In the genomic region with DNA sequence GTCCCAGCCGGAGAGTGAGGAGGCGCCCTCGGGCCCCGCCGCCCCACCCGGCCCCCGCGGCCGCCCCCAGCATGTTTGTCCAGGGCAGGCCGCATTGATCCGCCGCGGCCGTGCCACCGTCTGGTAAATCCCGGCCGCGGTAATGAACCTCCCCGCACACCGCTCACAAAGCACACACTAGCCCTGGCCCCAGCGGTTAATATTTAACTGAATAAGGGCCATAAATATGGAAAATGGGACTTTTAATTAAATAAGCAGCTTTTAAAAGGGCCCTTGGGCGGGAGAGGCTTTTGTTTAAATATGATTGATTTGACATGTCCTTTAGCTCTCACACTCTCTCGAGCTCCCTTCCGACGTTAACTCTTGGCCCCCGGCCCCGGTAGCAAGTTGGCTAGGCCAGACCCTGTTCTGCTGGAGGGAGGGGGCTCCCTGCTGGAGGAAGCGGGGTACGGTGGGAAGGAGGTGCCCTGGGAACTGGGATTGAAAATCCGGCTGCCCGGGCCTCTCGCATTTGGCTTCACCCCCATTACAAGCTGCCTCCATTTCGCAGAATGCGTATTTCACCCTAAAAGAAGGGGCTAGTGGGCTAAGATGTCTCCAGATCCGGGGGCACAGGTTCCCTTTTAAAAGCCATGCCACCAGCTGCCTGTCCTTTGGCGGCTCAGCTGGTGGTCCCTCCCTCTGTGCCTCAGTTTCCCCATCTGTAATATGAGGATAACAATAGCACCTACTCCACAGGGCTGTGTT, we compare ENCODE assay signal across 16 cellular contexts.
DNase-seq lines count a peak whose midpoint lies in the region; ATAC-seq and TF ChIP-seq lines count a peak whose summit lies in the region.
"Had no signal": no experiment of that assay in that cellular context is flagged by ENCODE, and none has a peak within 500 bp of the region (broad histone marks: within the 10 kb centered on the region; RNA-seq: fewer than 3 reads in every experiment).

No MANE protein-coding gene starts in this region.

- no peaks in the 10 kb centered on the region for H3K27me3 ChIP-seq in Caco-2 (replicated peaks; ENCODE audit: control insufficient read depth, insufficient read depth, low read length)
- H3K27me3 ChIP-seq in HUES48 (ENCODE audit: control insufficient read depth, insufficient read depth, low read length) = peaks cover 5% of the 10 kb centered on the region
- H3K27me3 ChIP-seq in GM23248 (replicated peaks; ENCODE audit: insufficient read depth) = peaks cover 32% of the 10 kb centered on the region

- H3K27ac ChIP-seq in HUES48 (ENCODE audit: low read depth, low read length) = peak overlapping the region; percentile 60
- H3K27ac ChIP-seq in mesodermal cell (ENCODE audit: low read depth, low read length, severe bottlenecking) = peak overlapping the region; percentile 68
- no peak overlapping the region for H3K27ac ChIP-seq in GM23248
- H3K27ac ChIP-seq: suprapubic skin had no signal

- H3K9ac ChIP-seq in HUES48 (ENCODE audit: low read depth, low read length) (no peak overlapping the region), GM23248 (no peak overlapping the region)

- ATAC-seq in WTC11 = peak; percentile 62
- ATAC-seq: Right ventricle myocardium inferior had no signal

- H3K4me1 ChIP-seq in Caco-2 (peaks cover 32% of the 10 kb centered on the region), HUES48 (ENCODE audit: control insufficient read depth, insufficient read depth, low read length) (0 out of 2 replicates have a peak, but pooled peaks cover 8% of the 10 kb centered on the region), mesodermal cell (ENCODE audit: control insufficient read depth, insufficient read depth, low read length, poor library complexity, severe bottlenecking) (peaks cover 5% of the 10 kb centered on the region), GM23248 (ENCODE audit: insufficient read depth) (peaks cover 7% of the 10 kb centered on the region; the same call in 1 of the 2 replicates)
- H3K4me1 ChIP-seq: suprapubic skin had no signal

- intact Hi-C loops in Caco-2 (cut with micrococcal nuclease; ENCODE audit: unreplicated experiment) = loop anchor here (1.0 to 5.0 kb wide), 2 partner anchors 39 to 304 kb away; no protein-coding TSS in a partner anchor

- in situ Hi-C loops in GM23248 (cut with MboI) = no loop called here

- TF ChIP-seq CTCF in Caco-2 (IDR thresholded peaks at IDR 0.05; ENCODE audit: insufficient read depth in 1 of 2, low read depth in 1 of 2, low read length in 1 of 2, severe bottlenecking in 1 of 2, unreplicated experiment in 1 of 2) (peak in 1 of 2 experiments; percentile 34), WTC11 (IDR thresholded peaks at IDR 0.05) (no peak)

- peak overlapping the region; percentile 27 for H3K4me3 Mint-ChIP-seq in Caco-2 (ENCODE audit: unreplicated experiment)
- H3K4me3 Mint-ChIP-seq in WTC11 = no peak overlapping the region
- H3K4me3 Mint-ChIP-seq: activated naive CD8-positive, alpha-beta T cell; activated T-cell treated with anti-CD3 and anti-CD28 coated beads, Interleukin-2, amount 50 U/mL, for 24 hours; IgD-negative memory B cell; mesothelial cell of epicardium had no signal

- no peaks in the 10 kb centered on the region for H3K36me3 ChIP-seq in Caco-2 (ENCODE audit: control insufficient read depth, insufficient read depth, low read length)
- no peaks in the 10 kb centered on the region for H3K36me3 ChIP-seq in HUES48 (ENCODE audit: control insufficient read depth, insufficient read depth, low read length)
- H3K36me3 ChIP-seq in mesodermal cell (ENCODE audit: control insufficient read depth, insufficient read depth, low read length) = no peaks in the 10 kb centered on the region
- no peaks in the 10 kb centered on the region for H3K36me3 ChIP-seq in GM23248 (ENCODE audit: low read depth)
- H3K36me3 ChIP-seq: suprapubic skin had no signal

- H4K20me1 ChIP-seq in GM23248 (ENCODE audit: insufficient read depth) = no peaks in the 10 kb centered on the region

- H3K9me3 ChIP-seq in Caco-2 = no peaks in the 10 kb centered on the region
- no peaks in the 10 kb centered on the region for H3K9me3 ChIP-seq in HUES48 (ENCODE audit: control insufficient read depth, insufficient read depth, low read length)
- H3K9me3 ChIP-seq in mesodermal cell (ENCODE audit: control insufficient read depth, low read length) = no peaks in the 10 kb centered on the region
- no peaks in the 10 kb centered on the region for H3K9me3 ChIP-seq in GM23248 (ENCODE audit: low read depth)
- H3K9me3 ChIP-seq: suprapubic skin had no signal

- DNase-seq in Caco-2 (peak; percentile 83 to 86), WTC11 (ENCODE audit: low spot score) (peak; percentile 34), anterior cingulate cortex (lab: John Stamatoyannopoulos, UW) (no peak), GM23248 (no peak), epidermal melanocyte (ENCODE audit: insufficient read length, low spot score) (no peak)
- no peak for DNase-seq in activated CD4-positive, alpha-beta T cell treated with anti-CD3 and anti-CD28 coated beads for 1 hour
- DNase-seq: activated T-cell treated with anti-CD3 and anti-CD28 coated beads, Interleukin-2, amount 50 U/mL, for 24 hours; glutamatergic neuron; stimulated activated CD4-positive, alpha-beta T cell treated with anti-CD3 and anti-CD28 coated beads, Interleukin-4, amount 100 ng/mL, for 1 hour had no signal

- no peaks in the 10 kb centered on the region for H3K27me3 Mint-ChIP-seq in Caco-2 (ENCODE audit: insufficient read depth, unreplicated experiment)
- no peaks in the 10 kb centered on the region; the same call in 1 of the 2 replicates for H3K27me3 Mint-ChIP-seq in WTC11 (ENCODE audit: low read depth)

- CTCF ChIA-PET in Caco-2 (lab: Charles Lee) (interaction anchor here (0.6 to 1.4 kb wide), 7 partner anchors 11 to 323 kb away, joined by 3 to 4 read pairs (median 3); no protein-coding TSS in a partner anchor), WTC11 (lab: Charles Lee) (interaction anchor here (0.5 to 1.7 kb wide), 16 partner anchors 9 to 521 kb away, joined by 3 to 12 read pairs (median 3); no protein-coding TSS in a partner anchor)

- H3K79me2 ChIP-seq in GM23248 (ENCODE audit: insufficient read depth) = no peaks in the 10 kb centered on the region

- H3K9me3 Mint-ChIP-seq in Caco-2 (ENCODE audit: unreplicated experiment) (no peaks in the 10 kb centered on the region), WTC11 (no peaks in the 10 kb centered on the region)
- H3K9me3 Mint-ChIP-seq: activated T-cell treated with anti-CD3 and anti-CD28 coated beads, Interleukin-2, amount 50 U/mL, for 24 hours; IgD-negative memory B cell; mesothelial cell of epicardium had no signal

- peak overlapping the region; percentile 41 for H3K27ac Mint-ChIP-seq in Caco-2 (ENCODE audit: unreplicated experiment)
- H3K27ac Mint-ChIP-seq in WTC11 = no peak overlapping the region
- H3K27ac Mint-ChIP-seq: activated naive CD8-positive, alpha-beta T cell; activated T-cell treated with anti-CD3 and anti-CD28 coated beads, Interleukin-2, amount 50 U/mL, for 24 hours; mesothelial cell of epicardium had no signal

- H3K4me3 ChIP-seq in Caco-2 (ENCODE audit: low read depth, low read length) (no peak overlapping the region), HUES48 (ENCODE audit: low read depth, low read length) (no peak overlapping the region), mesodermal cell (ENCODE audit: extremely low read depth, insufficient read depth, low read length, poor library complexity, severe bottlenecking) (no peak overlapping the region), GM23248 (no peak overlapping the region)
- H3K4me3 ChIP-seq: suprapubic skin had no signal

- no peaks in the 10 kb centered on the region for H3K36me3 Mint-ChIP-seq in Caco-2 (ENCODE audit: insufficient read depth, unreplicated experiment)
- H3K36me3 Mint-ChIP-seq in WTC11 = no peaks in the 10 kb centered on the region
- H3K36me3 Mint-ChIP-seq: activated naive CD8-positive, alpha-beta T cell; IgD-negative memory B cell; mesothelial cell of epicardium had no signal

- H2AFZ ChIP-seq in GM23248 = no peak overlapping the region

- POLR2A ChIA-PET in Caco-2 (lab: Charles Lee) (no interaction called here), WTC11 (lab: Charles Lee) (no interaction called here)

- H3K4me2 ChIP-seq in GM23248 (ENCODE audit: unreplicated experiment) = no peak overlapping the region

- 82 to 87% methylated on average over 13 to 22 of the region's 36 CpGs for WGBS in mesodermal cell (ENCODE audit: insufficient coverage in 2 of 2), 2 experiments
- whole genome bisulfite sequencing in GM23248 (ENCODE audit: low coverage in 1 of 2, low lambda C conversion rate in 2 of 2, missing lambda C conversion rate in 2 of 2), 2 experiments = 65 to 66% methylated on average over 26 to 36 of the region's 36 CpGs

- H3K4me1 Mint-ChIP-seq in Caco-2 (ENCODE audit: low read depth, unreplicated experiment) = peaks cover 26% of the 10 kb centered on the region
- peaks cover 16% of the 10 kb centered on the region for H3K4me1 Mint-ChIP-seq in WTC11
- H3K4me1 Mint-ChIP-seq: IgD-negative memory B cell had no signal

- BruUV-seq in Caco-2 (replicated peaks; lab: Mats Ljungman, UMichigan) = no TSS peak

- H3F3A ChIP-seq in GM23248 (ENCODE audit: insufficient read depth) = no peaks in the 10 kb centered on the region

- H3K9me2 ChIP-seq in GM23248 (ENCODE audit: insufficient read depth) = no peaks in the 10 kb centered on the region

TF ChIP-seq in WTC11, 78 proteins besides CTCF, POLR2A, EP300 and RAD21 (continues in another document):
- TF ChIP-seq, protein P1, sequence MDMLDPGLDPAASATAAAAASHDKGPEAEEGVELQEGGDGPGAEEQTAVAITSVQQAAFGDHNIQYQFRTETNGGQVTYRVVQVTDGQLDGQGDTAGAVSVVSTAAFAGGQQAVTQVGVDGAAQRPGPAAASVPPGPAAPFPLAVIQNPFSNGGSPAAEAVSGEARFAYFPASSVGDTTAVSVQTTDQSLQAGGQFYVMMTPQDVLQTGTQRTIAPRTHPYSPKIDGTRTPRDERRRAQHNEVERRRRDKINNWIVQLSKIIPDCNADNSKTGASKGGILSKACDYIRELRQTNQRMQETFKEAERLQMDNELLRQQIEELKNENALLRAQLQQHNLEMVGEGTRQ (CRISPR knock-in tag; IDR thresholded peaks at IDR 0.05) = no peak
- TF ChIP-seq CREM (CRISPR knock-in tag; IDR thresholded peaks at IDR 0.05) = no peak
- TF ChIP-seq, protein P2, sequence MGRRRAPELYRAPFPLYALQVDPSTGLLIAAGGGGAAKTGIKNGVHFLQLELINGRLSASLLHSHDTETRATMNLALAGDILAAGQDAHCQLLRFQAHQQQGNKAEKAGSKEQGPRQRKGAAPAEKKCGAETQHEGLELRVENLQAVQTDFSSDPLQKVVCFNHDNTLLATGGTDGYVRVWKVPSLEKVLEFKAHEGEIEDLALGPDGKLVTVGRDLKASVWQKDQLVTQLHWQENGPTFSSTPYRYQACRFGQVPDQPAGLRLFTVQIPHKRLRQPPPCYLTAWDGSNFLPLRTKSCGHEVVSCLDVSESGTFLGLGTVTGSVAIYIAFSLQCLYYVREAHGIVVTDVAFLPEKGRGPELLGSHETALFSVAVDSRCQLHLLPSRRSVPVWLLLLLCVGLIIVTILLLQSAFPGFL (CRISPR knock-in tag; IDR thresholded peaks at IDR 0.05; ENCODE audit: borderline replicate concordance) = no peak

Comparison
In these comparisons a context has a peak if more than half of its experiments do, and no peak if none do; other contexts are left out.
1. DNase-seq: peak in Caco-2 (2 of 2) and WTC11 (single experiment); none in activated CD4-positive, alpha-beta T cell treated with anti-CD3 and anti-CD28 coated beads for 1 hour (single experiment), anterior cingulate cortex (0 of 58), GM23248 (single experiment) and epidermal melanocyte (single experiment).